22 cellular contexts compared by ENCODE assay signal in the genomic region with DNA sequence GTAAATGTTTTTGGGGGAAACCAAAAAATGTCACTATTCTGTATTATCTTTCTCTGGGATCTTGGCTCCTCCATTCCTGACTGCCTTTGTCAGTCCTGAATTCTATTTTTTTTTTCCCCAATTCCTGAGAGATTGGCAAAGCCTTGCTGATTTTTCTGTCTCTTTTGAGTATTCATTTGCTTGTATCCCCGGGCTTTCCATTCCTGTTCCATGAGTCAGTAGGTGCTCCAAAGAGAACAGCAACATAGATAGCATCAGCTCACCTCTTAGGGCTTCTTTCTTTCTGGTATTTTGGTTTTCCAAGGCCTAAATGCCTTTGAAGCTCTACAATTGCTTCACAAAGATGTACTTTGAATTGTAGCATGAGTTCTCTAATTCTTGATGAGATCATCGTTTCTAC.
"Had no signal": no experiment of that assay in that cellular context is flagged by ENCODE, and none has a peak within 500 bp of the region (broad histone marks: within the 10 kb centered on the region; RNA-seq: fewer than 3 reads in every experiment).

No MANE protein-coding gene starts in this region.

- H3K27me3 ChIP-seq: adrenal gland, ascending aorta, colonic mucosa, dorsolateral prefrontal cortex, esophagus squamous epithelium, gastrocnemius medialis, left lung, neutrophil, ovary, tibial artery had no signal

- H3K27me3 Mint-ChIP-seq: central memory CD8-positive, alpha-beta T cell; stimulated activated naive CD8-positive, alpha-beta T cell treated with anti-CD3 and anti-CD28 coated beads, Interleukin-15, Interleukin-2, amounts not matched to agents 100 ng/mL and 50 ng/mL, for 24 hours had no signal

- H3K27ac ChIP-seq: adrenal gland, ascending aorta, colonic mucosa, dorsolateral prefrontal cortex, esophagus squamous epithelium, gastrocnemius medialis, left lung, neutrophil, ovary, psoas muscle, tibial artery had no signal

- DNase-seq: activated T-cell treated with anti-CD3 and anti-CD28 coated beads, Interleukin-2, amount 50 U/mL, for 1 hour; adrenal gland; colonic mucosa; dorsolateral prefrontal cortex; esophagus squamous epithelium; gastrocnemius medialis; hippocampal formation; kidney; left lung; ovary; psoas muscle; right cardiac atrium; stimulated activated CD4-positive, alpha-beta T cell treated with anti-CD3 and anti-CD28 coated beads, Interleukin-12 subunit alpha, Interleukin-12 subunit beta, amount 100 ng/mL, for 4 hours; substantia nigra; T-helper 1 cell; tibial artery had no signal

- H3K4me1 ChIP-seq: adrenal gland, ascending aorta, colonic mucosa, esophagus squamous epithelium, gastrocnemius medialis, left lung, psoas muscle, tibial artery had no signal

- ATAC-seq: activated naive CD4-positive, alpha-beta T cell treated with anti-CD3 and anti-CD28 coated beads, Interleukin-2, amount 50 U/mL, for 72 hours; gastrocnemius medialis; left lung; psoas muscle; right cardiac atrium had no signal

- H3K27ac Mint-ChIP-seq: activated naive CD4-positive, alpha-beta T cell treated with anti-CD3 and anti-CD28 coated beads, Interleukin-2, amount 50 U/mL, for 72 hours; nephron; stimulated activated naive CD8-positive, alpha-beta T cell treated with anti-CD3 and anti-CD28 coated beads, Interleukin-15, Interleukin-2, amounts not matched to agents 100 ng/mL and 50 ng/mL, for 24 hours had no signal

- H3K9me3 ChIP-seq: colonic mucosa, gastrocnemius medialis, neutrophil had no signal

- H3K36me3 ChIP-seq: adrenal gland, ascending aorta, colonic mucosa, esophagus squamous epithelium, gastrocnemius medialis, left lung, neutrophil, ovary, tibial artery had no signal

- H3K4me1 Mint-ChIP-seq: central memory CD8-positive, alpha-beta T cell; nephron had no signal

- H3K4me3 Mint-ChIP-seq: central memory CD8-positive, alpha-beta T cell; nephron; stimulated activated naive CD8-positive, alpha-beta T cell treated with anti-CD3 and anti-CD28 coated beads, Interleukin-15, Interleukin-2, amounts not matched to agents 100 ng/mL and 50 ng/mL, for 24 hours had no signal

- H3K4me3 ChIP-seq: adrenal gland, ascending aorta, colonic mucosa, dorsolateral prefrontal cortex, esophagus squamous epithelium, gastrocnemius medialis, left lung, ovary, psoas muscle, tibial artery had no signal
